In the genomic region with DNA sequence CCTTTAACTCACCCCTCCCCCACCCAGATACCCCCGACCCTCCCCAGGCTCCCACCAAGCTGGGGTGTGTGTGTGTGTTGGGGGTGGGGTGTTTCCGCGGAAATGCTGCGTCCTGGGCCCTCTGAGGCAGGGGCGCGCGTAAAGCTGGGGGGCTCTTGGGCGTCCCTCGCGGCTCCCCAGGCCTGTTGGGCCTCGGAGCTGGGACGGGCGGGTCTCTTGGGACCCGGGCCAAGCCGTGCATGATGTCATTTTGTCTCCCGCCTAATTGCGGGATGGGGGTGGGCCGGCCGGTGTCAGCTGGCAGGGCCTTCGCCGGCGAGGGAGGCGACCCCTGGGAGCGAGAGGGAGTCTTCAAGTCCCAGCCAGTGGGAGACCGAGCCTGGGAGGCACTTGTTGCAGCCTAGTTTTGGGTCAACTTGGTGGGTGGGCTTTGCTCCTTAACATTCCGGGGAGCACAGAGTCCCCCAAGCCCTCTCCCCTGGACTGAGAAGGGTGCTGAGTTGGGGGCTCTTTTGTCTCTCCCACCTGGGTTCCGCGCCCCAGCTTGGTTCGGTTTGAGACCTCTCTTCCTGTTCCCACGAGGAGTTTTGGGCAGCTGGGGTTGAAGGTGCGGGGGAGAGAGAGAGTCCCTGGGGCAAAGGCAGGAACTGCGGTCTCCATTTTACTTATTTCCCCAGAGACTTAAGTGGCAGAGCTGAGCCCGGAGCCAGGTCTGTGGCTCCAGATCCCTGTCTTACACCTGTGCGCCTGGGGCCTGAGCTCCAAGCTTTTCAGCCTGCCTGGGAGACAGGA, we compare ENCODE assay signal across 8 cellular contexts. TPM values are rescaled to one million over a fixed set of nuclear protein-coding genes. Genes with fewer than 3 reads are reported as not detected.
DNase-seq lines count a peak whose midpoint lies in the region; ATAC-seq and TF ChIP-seq lines count a peak whose summit lies in the region.

No MANE protein-coding gene starts in this region.

- in situ Hi-C loops in transverse colon (cut with MboI; ENCODE audit: low pct_ligation_motif_present in 1 of 4, low pct_unique_long_range_greater_than_20kb in 1 of 4, low sequenced_read_pairs in 3 of 4): no loop called here

- H3K27ac ChIP-seq in WERI-Rb-1 (peak overlapping the region; percentile 61), transverse colon (no peak overlapping the region), thyroid gland (no peak overlapping the region)

- H3K27me3 ChIP-seq in WERI-Rb-1 (ENCODE audit: insufficient read depth, low read depth, severe bottlenecking) (no peaks in the 10 kb centered on the region), transverse colon (peaks cover 31% of the 10 kb centered on the region), thyroid gland (peaks cover 14% of the 10 kb centered on the region)

- H3K4me1 ChIP-seq in transverse colon (peaks cover 0 to 24% (median 18%) of the 10 kb centered on the region in 4 donors), thyroid gland (peaks cover 0 to 15% of the 10 kb centered on the region in 2 donors)

- peak; percentile 37 for ATAC-seq in GM19372 (IDR thresholded peaks at IDR 0.05; ENCODE audit: low read depth, unreplicated experiment)

- TF ChIP-seq EP300 in transverse colon (IDR thresholded peaks at IDR 0.05; ENCODE audit: low read depth): no peak

- H3K36me3 ChIP-seq in WERI-Rb-1 (peaks cover 23% of the 10 kb centered on the region), transverse colon (no peaks in the 10 kb centered on the region), thyroid gland (no peaks in the 10 kb centered on the region)

- TF ChIP-seq POLR2A in transverse colon (IDR thresholded peaks at IDR 0.05) (no peak), thyroid gland (IDR thresholded peaks at IDR 0.05) (no peak)

- intact Hi-C loops in transverse colon (cut with DNase I; ENCODE audit: low total_unique reads): no loop called here
- intact Hi-C loops in thyroid gland (cut with DNase I): no loop called here

- H3K4me3 ChIP-seq in WERI-Rb-1 (ENCODE audit: low read depth, low read length) (peak overlapping the region; percentile 88), transverse colon (peak overlapping the region in 3 of 4 donors; percentile 39 to 53 (median 42)), thyroid gland (replicated peaks in 1 of 3) (no peak overlapping the region)

- H3K9me3 ChIP-seq in WERI-Rb-1 (ENCODE audit: severe bottlenecking) (peaks cover 3% of the 10 kb centered on the region), transverse colon (no peaks in the 10 kb centered on the region), thyroid gland (no peaks in the 10 kb centered on the region)

- 19% methylated on average over 17 of the region's 34 CpGs; no CpG with 5 or more reads in 1 of the 2 donors for WGBS in transverse colon (ENCODE audit: low coverage in 1 of 2), 2 donors
- 18 to 23% methylated on average over 8 to 10 of the region's 34 CpGs for WGBS in thyroid gland, 2 donors

- TF ChIP-seq CTCF in WERI-Rb-1 (IDR thresholded peaks at IDR 0.05; ENCODE audit: low read depth, low read length) (no peak), transverse colon (IDR thresholded peaks at IDR 0.05) (no peak), thyroid gland (IDR thresholded peaks at IDR 0.05) (no peak)

- DNase-seq in Daoy (ENCODE audit: low read depth) (peak; percentile 68), HK-2 (ENCODE audit: unreplicated experiment) (peak; percentile 54), WERI-Rb-1 (peak; percentile 50), hepatic stellate cell (ENCODE audit: low spot score) (peak; percentile 14), transverse colon (no peak), SHP77 treated with DMSO at 0.1 percent for 48 hours (lab: John Stamatoyannopoulos, UW) (no peak), thyroid gland (no peak)

RNA-seq across cellular contexts. Expression of a gene that starts 0.6 kb away (rescaled TPM):
- total RNA-seq in Daoy (2014; rRNA removed; shearing (Covaris generic)): 30.0 and 48.8 TPM in 2 replicates
- total RNA-seq in transverse colon: 100 to 1,000 TPM in 1 of 4 donors, 1 to 10 TPM in 3; 1.1 to 134 (median 2.2) TPM
- under 1 TPM in 3 of 4 donors, not detected in 1; 0.22 to 0.54 (median 0.46) TPM for total RNA-seq in thyroid gland

RNA-seq across cellular contexts. Expression of a gene that starts 59.3 kb away (rescaled TPM):
- not detected in 2 replicates for total RNA-seq in Daoy (2014; rRNA removed; shearing (Covaris generic))
- not detected for total RNA-seq in transverse colon
- total RNA-seq in thyroid gland: not detected

Comparison
In these comparisons a context has a peak if more than half of its experiments do, and no peak if none do; other contexts are left out.
1. DNase-seq: peak in Daoy (single experiment), HK-2 (single experiment), WERI-Rb-1 (single experiment) and hepatic stellate cell (single experiment); none in transverse colon (single experiment), SHP77 treated with DMSO at 0.1 percent for 48 hours (single experiment) and thyroid gland (0 of 2).
2. H3K4me3 ChIP-seq: peak in WERI-Rb-1 (single experiment) and transverse colon (3 of 4); none in thyroid gland (0 of 3).